In the genomic region with DNA sequence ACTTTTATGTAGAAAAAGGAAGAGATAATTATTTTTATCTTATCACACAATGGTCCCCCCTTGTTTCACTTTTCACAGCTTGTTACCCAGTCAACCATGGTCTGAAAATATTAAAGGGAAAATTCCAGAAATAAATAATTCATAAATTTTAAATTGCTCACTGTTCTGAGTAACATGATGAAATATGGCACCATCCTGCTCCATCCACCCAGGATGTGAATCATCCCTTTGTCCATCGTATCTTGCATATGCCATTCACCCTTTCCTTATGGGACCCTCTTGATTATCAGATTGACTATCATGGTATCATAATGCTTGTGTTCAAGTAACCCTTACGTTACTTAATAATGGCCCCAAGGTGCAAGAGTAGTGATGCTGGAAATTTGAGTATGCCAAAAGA, we compare ENCODE assay signal across 18 cellular contexts. TPM values are rescaled to one million over a fixed set of nuclear protein-coding genes. Genes with fewer than 3 reads are reported as not detected.
A peak's percentile ranks its signal among the peaks of the same experiment; 100 is the strongest.
DNase-seq lines count a peak whose midpoint lies in the region; ATAC-seq and TF ChIP-seq lines count a peak whose summit lies in the region.
"Had no signal": no experiment of that assay in that cellular context is flagged by ENCODE, and none has a peak within 500 bp of the region (broad histone marks: within the 10 kb centered on the region; RNA-seq: fewer than 3 reads in every experiment).

No MANE protein-coding gene starts in this region.

- no peak overlapping the region for H3K4me2 ChIP-seq in IMR-90 (ENCODE audit: low read depth, low read length)

- peaks cover 55% of the 10 kb centered on the region for H3K36me3 ChIP-seq in ACC112 (ENCODE audit: insufficient read depth, low read length)
- peaks cover 15% of the 10 kb centered on the region for H3K36me3 ChIP-seq in IMR-90 (ENCODE audit: control insufficient read depth, insufficient read depth, low read length)
- H3K36me3 ChIP-seq: adrenal gland, ovary, thoracic aorta had no signal

- BruUV-seq in IMR-90 (replicated peaks; lab: Mats Ljungman, UMichigan): no TSS peak

- H3K4me3 ChIP-seq in ACC112 (ENCODE audit: low read depth, low read length): peak overlapping the region; percentile 13; the same call in 1 of the 2 replicates
- no peak overlapping the region for H3K4me3 ChIP-seq in IMR-90 (ENCODE audit: insufficient read depth, low read depth, low read length)
- no peak overlapping the region for H3K4me3 ChIP-seq in coronary artery
- H3K4me3 ChIP-seq: adrenal gland, ovary had no signal

- H3K79me2 ChIP-seq in ACC112 (ENCODE audit: control insufficient read depth, insufficient read depth, low read length, unreplicated experiment): peaks cover 18% of the 10 kb centered on the region

- H4K20me1 ChIP-seq in IMR-90 (ENCODE audit: insufficient read depth, low read length): peaks cover 3% of the 10 kb centered on the region; the same call in 1 of the 2 replicates

- H2BK15ac ChIP-seq in IMR-90 (ENCODE audit: low read depth, low read length): no peak overlapping the region

- H4K8ac ChIP-seq in IMR-90 (ENCODE audit: low read depth in 2 of 2, low read length in 2 of 2): peak overlapping the region in 1 of 2 experiments; percentile 29; a peak in 1 of 4 replicates

- TF ChIP-seq POLR2A in IMR-90 (IDR thresholded peaks at IDR 0.05; ENCODE audit: low read depth, low read length): no peak

- H3K9me1 ChIP-seq in IMR-90 (ENCODE audit: insufficient read depth, low read length): peaks cover 13% of the 10 kb centered on the region

- H2BK20ac ChIP-seq in IMR-90 (ENCODE audit: low read depth, low read length): peak overlapping the region; percentile 23; the same call in 1 of the 2 replicates

- H3K27me3 ChIP-seq in ACC112 (ENCODE audit: insufficient read depth, low read length): no peaks in the 10 kb centered on the region
- no peaks in the 10 kb centered on the region for H3K27me3 ChIP-seq in IMR-90 (ENCODE audit: control insufficient read depth, insufficient read depth, low read length)
- H3K27me3 ChIP-seq: adrenal gland, ovary had no signal

- no peak for TF ChIP-seq CTCF in IMR-90 (conservative IDR thresholded peaks at IDR 0.05; ENCODE audit: low read depth, low read length)
- TF ChIP-seq CTCF in glutamatergic neuron (IDR thresholded peaks at IDR 0.05; ENCODE audit: partially characterized antibody, unreplicated experiment): no peak
- no peak for TF ChIP-seq CTCF in coronary artery (IDR thresholded peaks at IDR 0.05)

- peaks cover 2% of the 10 kb centered on the region for H3K27me3 Mint-ChIP-seq in glutamatergic neuron (ENCODE audit: unreplicated experiment)
- H3K27me3 Mint-ChIP-seq: activated CD4-positive, alpha-beta T cell treated with anti-CD3 and anti-CD28 coated beads, Interleukin-2, amount 10 ng/mL, durations not matched to agents 7 days and 5 days; IgD-negative memory B cell; T-helper 17 cell had no signal

- CTCF ChIA-PET in IMR-90 (lab: Yijun Ruan, JAX): no interaction called here

- H3K4me1 ChIP-seq in ACC112 (ENCODE audit: control insufficient read depth, insufficient read depth, low read length, unreplicated experiment) (peaks cover 35% of the 10 kb centered on the region), IMR-90 (ENCODE audit: control insufficient read depth, insufficient read depth, low read length) (peaks cover 16% of the 10 kb centered on the region)
- H3K4me1 ChIP-seq: adrenal gland had no signal

- dilution Hi-C loops in IMR-90 (cut with HindIII; ENCODE audit: low sequenced_read_pairs, unreplicated experiment): no loop called here

- H3K18ac ChIP-seq in IMR-90 (ENCODE audit: low read depth, low read length): no peak overlapping the region

- 0 out of 2 replicates have a peak overlapping the region, but pooled peaks have one; percentile 43 for H3K4ac ChIP-seq in IMR-90 (ENCODE audit: low read depth, low read length)

- no peaks in the 10 kb centered on the region for H3K9me3 ChIP-seq in IMR-90 (ENCODE audit: control insufficient read depth, insufficient read depth, low read length)
- H3K9me3 ChIP-seq: adrenal gland, ovary, thoracic aorta had no signal

- H4K91ac ChIP-seq in IMR-90 (ENCODE audit: insufficient read depth, low read depth, low read length): no peak overlapping the region

- peaks cover 32 to 66% of the 10 kb centered on the region in 2 experiments for H3K79me1 ChIP-seq in IMR-90 (ENCODE audit: low read depth in 1 of 2, low read length in 2 of 2)

- no peaks in the 10 kb centered on the region for H3K9me3 Mint-ChIP-seq in glutamatergic neuron (ENCODE audit: unreplicated experiment)
- H3K9me3 Mint-ChIP-seq: IgD-negative memory B cell had no signal

- H3K27ac ChIP-seq in ACC112 (ENCODE audit: low read depth, low read length) (peak overlapping the region; percentile 58), IMR-90 (ENCODE audit: insufficient read depth, low read length) (0 out of 2 replicates have a peak overlapping the region, but pooled peaks have one; percentile 22), angular gyrus (ENCODE audit: low read depth, low read length) (peak overlapping the region; percentile 72), coronary artery (no peak overlapping the region)
- H3K27ac ChIP-seq: adrenal gland, ovary had no signal

- no peak overlapping the region for H3K56ac ChIP-seq in IMR-90 (ENCODE audit: extremely low read depth, insufficient read depth, low read length)

- peak overlapping the region; percentile 28; the same call in 1 of the 2 replicates for H3K14ac ChIP-seq in IMR-90 (replicated peaks; ENCODE audit: low read depth, low read length)

- H3K4me1 Mint-ChIP-seq in glutamatergic neuron (ENCODE audit: low read depth, unreplicated experiment): no peaks in the 10 kb centered on the region
- H3K4me1 Mint-ChIP-seq: activated CD4-positive, alpha-beta T cell treated with anti-CD3 and anti-CD28 coated beads, Interleukin-2, amount 10 ng/mL, durations not matched to agents 7 days and 5 days had no signal

- peak overlapping the region; percentile 16; the same call in 1 of the 2 replicates for H2AK5ac ChIP-seq in IMR-90 (ENCODE audit: low read depth, low read length)

- H3K36me3 Mint-ChIP-seq in glutamatergic neuron (ENCODE audit: unreplicated experiment): peaks cover 8% of the 10 kb centered on the region

- in situ Hi-C loops in IMR-90 (cut with MboI; ENCODE audit: low sequenced_read_pairs): no loop called here

- no peak overlapping the region for H4K5ac ChIP-seq in IMR-90 (ENCODE audit: low read depth, low read length)

- no peak for TF ChIP-seq RAD21 in IMR-90 (IDR thresholded peaks at IDR 0.05; ENCODE audit: low read length)

- H2AFZ ChIP-seq in ACC112 (ENCODE audit: low read length, unreplicated experiment): no peak overlapping the region
- no peak overlapping the region for H2AFZ ChIP-seq in IMR-90 (replicated peaks; ENCODE audit: low read length, poor library complexity)

- H3K23ac ChIP-seq in IMR-90 (ENCODE audit: low read depth, low read length): no peak overlapping the region

- POLR2A ChIA-PET in IMR-90 (lab: Charles Lee; ENCODE audit: unreplicated experiment): no interaction called here

- H2BK5ac ChIP-seq in IMR-90 (ENCODE audit: low read depth, low read length, poor library complexity, severe bottlenecking): peak overlapping the region; percentile 73

- H3K9ac ChIP-seq in IMR-90 (ENCODE audit: low read depth, low read length): no peak overlapping the region

- no peak for ATAC-seq in IMR-90 (ENCODE audit: low read depth)
- ATAC-seq: activated T-cell treated with anti-CD3 and anti-CD28 coated beads, Interleukin-2, amount 50 U/mL, for 72 hours; T-helper 17 cell had no signal

- no CpG with 5 or more reads among the region's 2 CpGs for WGBS in IMR-90 (ENCODE audit: extremely low coverage in 2 of 2, insufficient read length in 1 of 2), 2 experiments

- no peak overlapping the region for H2AK9ac ChIP-seq in IMR-90 (replicated peaks; ENCODE audit: low read depth, low read length, poor library complexity)

- H3K4me3 Mint-ChIP-seq in glutamatergic neuron (ENCODE audit: unreplicated experiment): peak overlapping the region; percentile 25
- H3K4me3 Mint-ChIP-seq: activated CD4-positive, alpha-beta T cell treated with anti-CD3 and anti-CD28 coated beads, Interleukin-2, amount 10 ng/mL, durations not matched to agents 7 days and 5 days; activated T-cell treated with anti-CD3 and anti-CD28 coated beads, Interleukin-2, amount 50 U/mL, for 72 hours; IgD-negative memory B cell; T-helper 17 cell had no signal

- intact Hi-C loops in IMR-90 (cut with micrococcal nuclease): no loop called here

- peak overlapping the region; percentile 26 for H3K27ac Mint-ChIP-seq in glutamatergic neuron (ENCODE audit: unreplicated experiment)
- H3K27ac Mint-ChIP-seq: activated CD4-positive, alpha-beta T cell treated with anti-CD3 and anti-CD28 coated beads, Interleukin-2, amount 10 ng/mL, durations not matched to agents 7 days and 5 days; activated T-cell treated with anti-CD3 and anti-CD28 coated beads, Interleukin-2, amount 50 U/mL, for 72 hours; IgD-negative memory B cell; T-helper 17 cell had no signal

- H2BK120ac ChIP-seq in IMR-90 (ENCODE audit: low read depth, low read length): peak overlapping the region; percentile 12; the same call in 1 of the 2 replicates

- peak; percentile 44 for DNase-seq in IMR-90
- DNase-seq in glutamatergic neuron: no peak
- no peak for DNase-seq in NCI-H2081 treated with DMSO at 0.1 percent for 48 hours (lab: John Stamatoyannopoulos, UW)
- DNase-seq in coronary artery (ENCODE audit: low spot score): no peak
- no peak for DNase-seq in NCI-H1694 (lab: John Stamatoyannopoulos, UW)
- no peak for DNase-seq in activated naive CD4-positive, alpha-beta T cell treated with Interleukin-2 at 50 U/mL for 16 hours
- DNase-seq: activated CD4-positive, alpha-beta T cell treated with anti-CD3 and anti-CD28 coated beads, Interleukin-2, amount 10 ng/mL, durations not matched to agents 7 days and 5 days; activated T-cell treated with anti-CD3 and anti-CD28 coated beads, Interleukin-2, amount 50 U/mL, for 72 hours; adrenal gland; islet precursor cell; NCI-H1105 treated with DMSO at 0.1 percent for 48 hours; NCI-H345; ovary; T-helper 17 cell had no signal

TF ChIP-seq in IMR-90, 13 proteins besides CTCF, POLR2A, EP300 and RAD21:
- TF ChIP-seq RFX5 (IDR thresholded peaks at IDR 0.05; ENCODE audit: low read depth, low read length) (no peak), CEBPB (IDR thresholded peaks at IDR 0.05; ENCODE audit: low read depth, low read length) (peak; percentile 54; the same call in 1 of the 2 replicates)

RNA-seq across cellular contexts. Expression of a gene that starts 43.7 kb away (rescaled TPM):
- total RNA-seq in IMR-90 (2012; rRNA removed) (211 and 223 TPM in 2 replicates), glutamatergic neuron (ENCODE audit: unreplicated experiment) (84.3 TPM)
- 39.2 and 52.6 TPM in 2 replicates for polyA plus RNA-seq in IMR-90 (2012; rRNA removed)
- polyA plus RNA-seq in IMR-90 (2012; cell fraction: cytosol; rRNA removed): 14.2 and 22.7 TPM in 2 replicates
- 23.2 and 164 TPM in 2 replicates for polyA plus RNA-seq in IMR-90 (2012; cell fraction: nucleus; rRNA removed; ENCODE audit: low replicate concordance)

Comparison
In these comparisons a context has a peak if more than half of its experiments do, and no peak if none do; other contexts are left out.
1. H3K27ac ChIP-seq: peak in ACC112 (single experiment), IMR-90 (single experiment) and angular gyrus (single experiment); none in coronary artery (0 of 2).